Comparison of ENCODE assay signal across 8 cellular contexts in the genomic region with DNA sequence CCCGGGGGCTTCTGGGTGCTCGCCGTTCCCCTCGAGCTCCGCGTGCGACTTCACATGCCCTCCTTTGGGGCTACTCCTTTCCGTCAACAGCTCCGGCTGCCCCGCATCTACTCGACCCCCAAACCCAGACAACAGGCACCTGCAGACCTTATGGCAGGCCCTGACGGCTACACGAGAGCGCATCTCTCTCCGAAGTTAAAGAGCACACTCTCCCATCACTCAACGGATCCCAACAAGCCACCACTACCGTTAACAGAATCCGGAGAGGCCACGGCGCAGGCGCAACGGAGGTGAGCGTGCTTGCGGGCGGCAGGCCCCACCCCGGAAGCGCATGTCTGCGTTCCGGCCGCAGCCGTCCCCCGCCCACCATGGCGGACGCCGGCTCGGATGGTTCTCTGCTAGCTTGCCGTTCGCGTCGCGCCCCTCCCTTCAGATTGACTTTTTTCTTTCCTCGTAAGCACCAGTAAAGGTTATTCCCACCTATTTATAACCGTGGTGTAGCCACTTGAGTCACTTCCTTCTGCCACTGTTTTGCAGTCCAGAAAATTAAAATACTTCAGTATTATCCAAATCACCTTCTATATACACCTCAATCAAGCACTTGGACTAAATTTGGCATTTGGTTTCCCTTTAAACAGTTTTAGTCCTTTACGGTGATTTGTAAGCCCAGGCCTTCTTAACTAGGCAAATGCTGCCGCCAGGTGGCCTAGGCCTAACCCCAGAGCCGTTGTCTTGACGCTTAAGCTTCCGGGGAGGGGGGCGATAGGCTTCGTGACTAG. TPM values are rescaled to one million over a fixed set of nuclear protein-coding genes. Genes with fewer than 3 reads are reported as not detected.
DNase-seq lines count a peak whose midpoint lies in the region; TF ChIP-seq lines count a peak whose summit lies in the region.

POLG2 (minus strand) TSS at position 269 of the 779 bp plus-strand sequence; CDS start at position 183, 86 bp downstream.

- H3K36me3 ChIP-seq in GM06990 (ENCODE audit: control insufficient read depth, insufficient read depth, low read length) = peaks cover 22% of the 10 kb centered on the region
- H3K36me3 ChIP-seq in SJSA1 = peaks cover 69% of the 10 kb centered on the region
- peaks cover 51% of the 10 kb centered on the region for H3K36me3 ChIP-seq in neutrophil

- H3K9me3 ChIP-seq in SJSA1 (replicated peaks) (no peaks in the 10 kb centered on the region), neutrophil (peaks cover 9% of the 10 kb centered on the region)

- H3K27ac ChIP-seq in SJSA1 (peak within 1 kb of the TSS; percentile 68), neutrophil (peak within 1 kb of the TSS; percentile 83), substantia nigra (ENCODE audit: low read depth, low read length, poor library complexity, severe bottlenecking) (peak within 1 kb of the TSS; percentile 73)

- H3K4me3 ChIP-seq in GM06990 (replicated peaks; ENCODE audit: low read depth, low read length) (peak within 1 kb of the TSS; percentile 72), HFF-Myc (replicated peaks; ENCODE audit: low read depth, low read length) (peak within 1 kb of the TSS; percentile 51), SJSA1 (peak within 1 kb of the TSS; percentile 51), neutrophil (ENCODE audit: low read depth in 1 of 2, low read length in 1 of 2) (peak within 1 kb of the TSS; percentile 70 to 85)

- H3K27me3 ChIP-seq in GM06990 (replicated peaks; ENCODE audit: control insufficient read depth, insufficient read depth, low read length) (no peaks in the 10 kb centered on the region), SJSA1 (replicated peaks) (no peaks in the 10 kb centered on the region), neutrophil (no peaks in the 10 kb centered on the region)

- TF ChIP-seq CTCF in GM06990 (IDR thresholded peaks at IDR 0.05; ENCODE audit: insufficient read depth, low read length, poor library complexity, severe bottlenecking) (peak; percentile 65), HFF-Myc (IDR thresholded peaks at IDR 0.05; ENCODE audit: low read depth, low read length, missing control alignments) (peak; percentile 55), neutrophil (IDR thresholded peaks at IDR 0.05) (peak; percentile 9)

- H3K4me1 ChIP-seq in SJSA1 (replicated peaks) (peaks cover 27% of the 10 kb centered on the region), neutrophil (ENCODE audit: control insufficient read depth in 1 of 2, insufficient read depth in 1 of 2, low read depth in 1 of 2, low read length in 1 of 2) (peaks cover 32% of the 10 kb centered on the region in 2 experiments)

- DNase-seq in GM06990 (ENCODE audit: extremely low read depth, insufficient read length) (peak; percentile 94), HFF-Myc (ENCODE audit: extremely low read depth, low read depth) (peak; percentile 79), MV-4-11 (lab: John Stamatoyannopoulos, UW) (peak; percentile 92), SJSA1 (ENCODE audit: low read depth in 1 of 2, low spot score in 2 of 2) (peak; percentile 95 to 97), foreskin melanocyte (peak; percentile 84), substantia nigra (lab: John Stamatoyannopoulos, UW) (peak; percentile 28 to 92 (median 80))
- DNase-seq in activated naive CD4-positive, alpha-beta T cell (lab: John Stamatoyannopoulos, UW) = peak; percentile 81 to 94 (median 92)

RNA-seq across cellular contexts. Expression of gene POLG2, which starts in this region (rescaled TPM):
- total RNA-seq in SJSA1 (2014; rRNA removed; shearing (Covaris generic)) = 7.0 and 7.5 TPM in 2 replicates

Comparison
In these comparisons a context has a peak if more than half of its experiments do, and no peak if none do; other contexts are left out.
1. Peak in every context shown above with its lines: DNase-seq, H3K4me3 ChIP-seq and H3K27ac ChIP-seq.
2. CTCF ChIP-seq: peak in every context shown above with its lines; median percentile 65 in GM06990; 55 in HFF-Myc; 9 in neutrophil.